Comparison of ENCODE assay signal across 8 cellular contexts in the genomic region with DNA sequence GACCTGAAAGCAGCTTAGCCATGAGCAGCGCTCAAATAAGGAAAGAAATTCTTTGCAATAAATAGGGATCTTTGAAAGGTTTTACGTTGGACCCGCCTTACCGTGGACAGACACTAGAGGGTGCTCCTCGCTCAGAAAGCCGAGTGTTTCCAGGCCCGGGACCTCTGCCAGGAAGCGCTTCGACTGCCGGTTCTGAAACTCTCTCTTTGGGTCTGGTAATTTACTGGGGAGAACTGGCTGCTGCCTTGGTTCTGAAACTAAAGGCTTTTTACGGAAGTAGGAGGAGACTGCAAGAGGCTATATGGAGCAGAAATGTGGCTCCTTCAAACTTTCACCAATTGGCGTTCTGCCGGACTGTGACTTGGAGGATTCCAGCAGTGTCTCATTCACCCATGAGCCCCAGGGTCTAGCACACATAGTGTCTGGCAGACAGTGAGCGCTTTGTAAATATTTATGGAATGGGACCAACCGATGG. TPM values are rescaled to one million over a fixed set of nuclear protein-coding genes. Genes with fewer than 3 reads are reported as not detected.
DNase-seq lines count a peak whose midpoint lies in the region; ATAC-seq and FAIRE-seq lines count a peak whose summit lies in the region.

No MANE protein-coding gene starts in this region.

- no peaks in the 10 kb centered on the region for H3K36me3 Mint-ChIP-seq in activated CD4-positive, alpha-beta memory T cell treated with anti-CD3 and anti-CD28 coated beads, Interleukin-2, amount 10 ng/mL, durations not matched to agents 7 days and 5 days (ENCODE audit: low read depth)

- H3K27ac Mint-ChIP-seq in activated CD4-positive, alpha-beta memory T cell treated with anti-CD3 and anti-CD28 coated beads, Interleukin-2, amount 10 ng/mL, durations not matched to agents 7 days and 5 days = no peak overlapping the region

- no peaks in the 10 kb centered on the region for H3K79me2 ChIP-seq in ACC112 (ENCODE audit: control insufficient read depth, insufficient read depth, low read length, unreplicated experiment)

- H3K36me3 ChIP-seq in ACC112 (ENCODE audit: insufficient read depth, low read length) = no peaks in the 10 kb centered on the region

- H3K27me3 ChIP-seq in ACC112 (ENCODE audit: insufficient read depth, low read length) = peaks cover 59% of the 10 kb centered on the region

- CTCF ChIA-PET in activated CD4-positive, alpha-beta memory T cell treated with anti-CD3 and anti-CD28 coated beads, Interleukin-2, amount 10 ng/mL, durations not matched to agents 7 days and 5 days (lab: Charles Lee) = interaction anchor here (0.7 to 2.1 kb wide), 3 partner anchors 9 to 213 kb away, joined by 3 to 12 read pairs (median 3); no protein-coding TSS in a partner anchor

- peaks cover 3% of the 10 kb centered on the region for H3K4me1 Mint-ChIP-seq in activated CD4-positive, alpha-beta memory T cell treated with anti-CD3 and anti-CD28 coated beads, Interleukin-2, amount 10 ng/mL, durations not matched to agents 7 days and 5 days

- H3K9me3 Mint-ChIP-seq in activated CD4-positive, alpha-beta memory T cell treated with anti-CD3 and anti-CD28 coated beads, Interleukin-2, amount 10 ng/mL, durations not matched to agents 7 days and 5 days = no peaks in the 10 kb centered on the region

- POLR2A ChIA-PET in activated CD4-positive, alpha-beta memory T cell treated with anti-CD3 and anti-CD28 coated beads, Interleukin-2, amount 10 ng/mL, durations not matched to agents 7 days and 5 days (lab: Charles Lee) = no interaction called here

- no peak overlapping the region for H3K4me3 Mint-ChIP-seq in activated CD4-positive, alpha-beta memory T cell treated with anti-CD3 and anti-CD28 coated beads, Interleukin-2, amount 10 ng/mL, durations not matched to agents 7 days and 5 days

- peak; percentile 50 for DNase-seq in GM19239 (ENCODE audit: insufficient read length, low spot score)
- peak; percentile 82 for DNase-seq in NCI-H510A treated with DMSO at 0.1 percent for 48 hours (lab: John Stamatoyannopoulos, UW)
- peak; percentile 67 for DNase-seq in activated CD4-positive, alpha-beta memory T cell treated with anti-CD3 and anti-CD28 coated beads, Interleukin-2, amount 10 ng/mL, durations not matched to agents 7 days and 5 days
- DNase-seq in effector CD4-positive, alpha-beta T cell = peak; percentile 60
- peak; percentile 92 for DNase-seq in medulla oblongata (ENCODE audit: extremely low spot score)
- DNase-seq in stimulated activated CD4-positive, alpha-beta T cell treated with anti-CD3 and anti-CD28 coated beads, TNF-alpha, amount 100 ng/mL, for 1 hour (ENCODE audit: low read depth in 3 of 3, low spot score in 1 of 3) = peak; percentile 17 to 56 (median 55)

- FAIRE-seq in GM19239 (lab: Jason Lieb, UNC) = peak; percentile 82

- H3K4me3 ChIP-seq in ACC112 (ENCODE audit: low read depth, low read length) = peak overlapping the region; percentile 71

- ATAC-seq in HG02870 (IDR thresholded peaks at IDR 0.05; ENCODE audit: unreplicated experiment) = no peak

- H3K4me1 ChIP-seq in ACC112 (ENCODE audit: control insufficient read depth, insufficient read depth, low read length, unreplicated experiment) = no peaks in the 10 kb centered on the region

- H2AFZ ChIP-seq in ACC112 (ENCODE audit: low read length, unreplicated experiment) = peak overlapping the region; percentile 39

- no peak overlapping the region for H3K27ac ChIP-seq in ACC112 (ENCODE audit: low read depth, low read length)

- peaks cover 41% of the 10 kb centered on the region for H3K27me3 Mint-ChIP-seq in activated CD4-positive, alpha-beta memory T cell treated with anti-CD3 and anti-CD28 coated beads, Interleukin-2, amount 10 ng/mL, durations not matched to agents 7 days and 5 days

RNA-seq across cellular contexts. Expression of a gene that starts 45.6 kb away (rescaled TPM):
- total RNA-seq in activated CD4-positive, alpha-beta memory T cell treated with anti-CD3 and anti-CD28 coated beads, Interleukin-2, amount 10 ng/mL, durations not matched to agents 7 days and 5 days = 1 to 10 TPM in 1 of 2 experiments, under 1 TPM in 1; 0.88 to 1.4 TPM

RNA-seq across cellular contexts. Expression of a gene that starts 50.6 kb away (rescaled TPM):
- not detected for total RNA-seq in activated CD4-positive, alpha-beta memory T cell treated with anti-CD3 and anti-CD28 coated beads, Interleukin-2, amount 10 ng/mL, durations not matched to agents 7 days and 5 days

RNA-seq across cellular contexts. Expression of a gene that starts 51.3 kb away (rescaled TPM):
- not detected for total RNA-seq in activated CD4-positive, alpha-beta memory T cell treated with anti-CD3 and anti-CD28 coated beads, Interleukin-2, amount 10 ng/mL, durations not matched to agents 7 days and 5 days

RNA-seq across cellular contexts. Expression of a gene that starts 56.6 kb away (rescaled TPM):
- total RNA-seq in activated CD4-positive, alpha-beta memory T cell treated with anti-CD3 and anti-CD28 coated beads, Interleukin-2, amount 10 ng/mL, durations not matched to agents 7 days and 5 days = not detected

RNA-seq across cellular contexts. Expression of a gene that starts 56.8 kb away (rescaled TPM):
- not detected for total RNA-seq in activated CD4-positive, alpha-beta memory T cell treated with anti-CD3 and anti-CD28 coated beads, Interleukin-2, amount 10 ng/mL, durations not matched to agents 7 days and 5 days
